ENCODE assay signal across 19 cellular contexts in genomic region chr14:33774866-33775519, GRCh38.
"Had no signal": no experiment of that assay in that cellular context is flagged by ENCODE, and none has a peak within 500 bp of the region (broad histone marks: within the 10 kb centered on the region; RNA-seq: fewer than 3 reads in every experiment).

No MANE protein-coding gene starts in this region.

- H3K4me3 ChIP-seq: adrenal gland, cardiac muscle cell, sigmoid colon, spleen, thoracic aorta, upper lobe of right lung had no signal

- H3K9me3 ChIP-seq: adrenal gland, sigmoid colon, spleen, thoracic aorta, upper lobe of right lung had no signal

- H3K27ac ChIP-seq: adrenal gland, cardiac muscle cell, sigmoid colon, spleen, thoracic aorta, upper lobe of right lung had no signal

- H3K4me3 Mint-ChIP-seq: activated naive CD4-positive, alpha-beta T cell treated with anti-CD3 and anti-CD28 coated beads, Interleukin-2, amount 50 U/mL, for 24 hours; dendritic cell treated with granulocyte-macrophage colony-stimulating factor and Interleukin-4, amounts not matched to agents 40 ng/mL and 50 ng/mL, for 4 days; effector memory CD8-positive, alpha-beta T cell; natural killer cell; stimulated activated naive B cell treated with anti-CD40 and anti-IgM and Interleukin-4, amounts not matched to agents 10 μg/mL and 1 μg/mL and 100 μg/mL, for 72 hours had no signal

- H3K36me3 ChIP-seq: adrenal gland, cardiac muscle cell, sigmoid colon, spleen, thoracic aorta, upper lobe of right lung had no signal

- H3K27me3 Mint-ChIP-seq: activated naive CD4-positive, alpha-beta T cell treated with anti-CD3 and anti-CD28 coated beads, Interleukin-2, amount 50 U/mL, for 24 hours; dendritic cell treated with granulocyte-macrophage colony-stimulating factor and Interleukin-4, amounts not matched to agents 40 ng/mL and 50 ng/mL, for 4 days; effector memory CD8-positive, alpha-beta T cell had no signal

- ATAC-seq: activated CD4-positive, CD25-positive, alpha-beta regulatory T cell treated with anti-CD3 and anti-CD28 coated beads, Interleukin-2, amount 50 U/mL, for 24 hours; effector memory CD8-positive, alpha-beta T cell; left cardiac atrium; natural killer cell; stimulated activated naive B cell treated with anti-CD40 and anti-IgM and Interleukin-4, amounts not matched to agents 10 μg/mL and 1 μg/mL and 100 μg/mL, for 72 hours; upper lobe of right lung had no signal

- H3K9me3 Mint-ChIP-seq: activated naive CD4-positive, alpha-beta T cell treated with anti-CD3 and anti-CD28 coated beads, Interleukin-2, amount 50 U/mL, for 24 hours; dendritic cell treated with granulocyte-macrophage colony-stimulating factor and Interleukin-4, amounts not matched to agents 40 ng/mL and 50 ng/mL, for 4 days; effector memory CD8-positive, alpha-beta T cell; natural killer cell; stimulated activated naive B cell treated with anti-CD40 and anti-IgM and Interleukin-4, amounts not matched to agents 10 μg/mL and 1 μg/mL and 100 μg/mL, for 72 hours had no signal

- H3K4me1 ChIP-seq: adrenal gland, sigmoid colon, spleen, upper lobe of right lung had no signal

- H3K27me3 ChIP-seq: adrenal gland, cardiac muscle cell, sigmoid colon, spleen, upper lobe of right lung had no signal

- DNase-seq: activated CD4-positive, alpha-beta T cell treated with anti-CD3 and anti-CD28 coated beads, Interleukin-2, amount 50 U/mL, for 1 hour; activated CD8-positive, alpha-beta memory T cell treated with anti-CD3 and anti-CD28 coated beads for 24 hours; activated CD8-positive, alpha-beta memory T cell treated with anti-CD3 and anti-CD28 coated beads, Interleukin-2, amount 50 U/mL, for 48 hours; activated gamma-delta T cell; adrenal gland; effector memory CD8-positive, alpha-beta T cell; left cardiac atrium; natural killer cell; sigmoid colon; spleen; stimulated activated naive B cell treated with anti-CD40 and anti-IgM and Interleukin-4, amounts not matched to agents 10 μg/mL and 1 μg/mL and 100 μg/mL, for 72 hours; T-helper 1 cell; T-helper 9 cell; upper lobe of right lung had no signal

- H3K36me3 Mint-ChIP-seq: activated naive CD4-positive, alpha-beta T cell treated with anti-CD3 and anti-CD28 coated beads, Interleukin-2, amount 50 U/mL, for 24 hours; natural killer cell; stimulated activated naive B cell treated with anti-CD40 and anti-IgM and Interleukin-4, amounts not matched to agents 10 μg/mL and 1 μg/mL and 100 μg/mL, for 72 hours had no signal

- H3K27ac Mint-ChIP-seq: activated naive CD4-positive, alpha-beta T cell treated with anti-CD3 and anti-CD28 coated beads, Interleukin-2, amount 50 U/mL, for 24 hours; dendritic cell treated with granulocyte-macrophage colony-stimulating factor and Interleukin-4, amounts not matched to agents 40 ng/mL and 50 ng/mL, for 4 days; effector memory CD8-positive, alpha-beta T cell; natural killer cell; stimulated activated naive B cell treated with anti-CD40 and anti-IgM and Interleukin-4, amounts not matched to agents 10 μg/mL and 1 μg/mL and 100 μg/mL, for 72 hours had no signal

- H3K4me1 Mint-ChIP-seq: activated naive CD4-positive, alpha-beta T cell treated with anti-CD3 and anti-CD28 coated beads, Interleukin-2, amount 50 U/mL, for 24 hours; natural killer cell had no signal
